In genomic region chr5:95797301-95797700, GRCh38 we compare ENCODE assay signal across 7 cellular contexts.
"Had no signal": no experiment of that assay in that cellular context is flagged by ENCODE, and none has a peak within 500 bp of the region (broad histone marks: within the 10 kb centered on the region; RNA-seq: fewer than 3 reads in every experiment).

No MANE protein-coding gene starts in this region.

- FAIRE-seq: H1, HepG2 had no signal

- H3K4me3 Mint-ChIP-seq: GM23338, H9, IgD-negative memory B cell had no signal

- H3K9me3 Mint-ChIP-seq: H9, IgD-negative memory B cell had no signal

- H3K27me3 Mint-ChIP-seq: IgD-negative memory B cell had no signal

- H3K4me3 ChIP-seq: GM23338 had no signal

- DNase-seq: H9, HCEC 1CT had no signal

- H3K4me1 Mint-ChIP-seq: GM23338, H9 had no signal

- ATAC-seq: GM23338, HepG2 had no signal

- H3K27ac Mint-ChIP-seq: GM23338, H9, IgD-negative memory B cell had no signal

- H3K27ac ChIP-seq: HL-60 had no signal
